Comparison of ENCODE assay signal across 12 cellular contexts in the genomic region with DNA sequence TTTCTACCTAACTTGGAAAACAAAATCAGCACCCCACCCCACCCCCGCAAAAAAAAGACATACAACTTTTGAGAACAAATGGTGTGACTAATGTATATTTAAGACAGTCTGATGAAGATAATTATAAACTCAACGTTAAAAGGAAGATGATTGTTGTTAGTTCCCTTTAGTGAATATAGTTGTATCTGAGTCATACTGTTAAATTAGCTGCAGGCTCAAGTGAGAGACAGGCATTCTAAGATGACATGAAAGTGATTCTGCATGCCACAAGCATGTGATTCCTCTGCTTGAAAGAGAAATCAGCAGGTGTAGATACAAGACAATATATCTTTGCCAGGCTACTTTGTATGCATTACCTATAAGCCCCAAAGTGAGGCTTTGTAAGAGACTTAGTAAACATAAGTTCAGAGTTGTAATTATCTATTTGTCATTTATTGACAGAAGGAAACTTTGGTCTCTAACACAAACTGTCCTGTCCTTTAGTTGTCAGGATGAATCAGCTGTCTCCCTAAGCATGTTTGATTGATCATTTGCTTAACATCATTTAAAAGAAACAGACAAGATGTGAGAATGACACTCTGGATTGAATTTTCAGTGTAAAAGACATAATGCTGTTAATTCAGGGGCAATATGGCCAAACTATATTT.
DNase-seq lines count a peak whose midpoint lies in the region; FAIRE-seq and TF ChIP-seq lines count a peak whose summit lies in the region.
"Had no signal": no experiment of that assay in that cellular context is flagged by ENCODE, and none has a peak within 500 bp of the region (broad histone marks: within the 10 kb centered on the region; RNA-seq: fewer than 3 reads in every experiment).

No MANE protein-coding gene starts in this region.

- H3K4me1 ChIP-seq in fibroblast of lung (ENCODE audit: control insufficient read depth, extremely low read depth, insufficient read depth, low read length), result no peaks in the 10 kb centered on the region
- H3K4me1 ChIP-seq in effector memory CD4-positive, alpha-beta T cell (ENCODE audit: control insufficient read depth, insufficient read depth, low read length, poor library complexity, severe bottlenecking), result no peaks in the 10 kb centered on the region
- H3K4me1 ChIP-seq: A549 had no signal

- no peaks in the 10 kb centered on the region for H3K36me3 ChIP-seq in fibroblast of lung (ENCODE audit: control insufficient read depth, insufficient read depth, low read length)
- H3K36me3 ChIP-seq in effector memory CD4-positive, alpha-beta T cell (ENCODE audit: control insufficient read depth, insufficient read depth, low read length), result no peaks in the 10 kb centered on the region

- no peaks in the 10 kb centered on the region for H3K9me3 ChIP-seq in fibroblast of lung (ENCODE audit: control insufficient read depth, insufficient read depth, low read depth, low read length)
- no peaks in the 10 kb centered on the region for H3K9me3 ChIP-seq in effector memory CD4-positive, alpha-beta T cell (ENCODE audit: control insufficient read depth, low read length)
- H3K9me3 ChIP-seq: A549 had no signal

- no peak overlapping the region for H3K4me3 ChIP-seq in fibroblast of lung (replicated peaks in 1 of 4; ENCODE audit: control extremely low read depth in 1 of 4, insufficient read depth in 1 of 4, low read depth in 3 of 4, low read length in 4 of 4)
- no peak overlapping the region for H3K4me3 ChIP-seq in effector memory CD4-positive, alpha-beta T cell (ENCODE audit: insufficient read depth, low read depth, low read length, poor library complexity, severe bottlenecking)
- H3K4me3 ChIP-seq: A549 had no signal

- no peaks in the 10 kb centered on the region for H4K20me1 ChIP-seq in fibroblast of lung (ENCODE audit: control insufficient read depth, extremely low read depth, insufficient read depth, low read length)

- peak; percentile 4 for DNase-seq in NCI-H748 (lab: John Stamatoyannopoulos, UW; ENCODE audit: unreplicated experiment)
- no peak for DNase-seq in NCI-H748 treated with DMSO at 0.1 percent for 48 hours (lab: John Stamatoyannopoulos, UW)
- DNase-seq in NOMO-1 treated with dmso at 0.1 percent for 144 hours (lab: John Stamatoyannopoulos, UW; ENCODE audit: unreplicated experiment), result peak; percentile 33
- DNase-seq in fibroblast of lung (ENCODE audit: low read depth in 2 of 2), result peak in 1 of 2 donors; percentile 74
- peak; percentile 5 for DNase-seq in urothelium cell line (ENCODE audit: low spot score)
- DNase-seq in effector memory CD4-positive, alpha-beta T cell, result no peak
- no peak for DNase-seq in Ammon's horn (ENCODE audit: low spot score)
- no peak for DNase-seq in activated gamma-delta T cell treated with Interleukin-2 at 50 U/mL for 16 hours
- DNase-seq: activated CD4-positive, CD25-positive, alpha-beta regulatory T cell; SHP77 had no signal

- H3K9ac ChIP-seq in fibroblast of lung (ENCODE audit: insufficient read depth, low read length), result no peak overlapping the region

- H3K4me2 ChIP-seq in fibroblast of lung (ENCODE audit: extremely low read depth, insufficient read depth, low read length), result no peak overlapping the region
- H3K4me2 ChIP-seq: A549 had no signal

- no peak overlapping the region for H2AFZ ChIP-seq in fibroblast of lung (ENCODE audit: low read length)

- H3K27me3 ChIP-seq in fibroblast of lung (ENCODE audit: control insufficient read depth, insufficient read depth, low read length), result no peaks in the 10 kb centered on the region
- no peaks in the 10 kb centered on the region for H3K27me3 ChIP-seq in effector memory CD4-positive, alpha-beta T cell (replicated peaks; ENCODE audit: control insufficient read depth, insufficient read depth, low read length, poor library complexity, severe bottlenecking)

- H3K79me2 ChIP-seq in fibroblast of lung (ENCODE audit: control insufficient read depth, insufficient read depth, low read length), result no peaks in the 10 kb centered on the region

- H3K27ac ChIP-seq in fibroblast of lung (ENCODE audit: insufficient read depth, low read length), result peak overlapping the region; percentile 11
- no peak overlapping the region for H3K27ac ChIP-seq in effector memory CD4-positive, alpha-beta T cell (ENCODE audit: insufficient read depth, low read length, poor library complexity, severe bottlenecking)
- H3K27ac ChIP-seq: A549 had no signal

- no peak for FAIRE-seq in urothelium cell line (lab: Jason Lieb, UNC)
- FAIRE-seq: A549, GM19239 had no signal

- TF ChIP-seq CTCF in fibroblast of lung (conservative IDR thresholded peaks at IDR 0.05 in 1 of 2, IDR thresholded peaks at IDR 0.05 in 1 of 2; ENCODE audit: low read depth in 1 of 2, low read length in 2 of 2), result no peak

Comparison
In these comparisons a context has a peak if more than half of its experiments do, and no peak if none do; other contexts are left out.
1. DNase-seq: peak in NCI-H748 (single experiment), NOMO-1 treated with dmso at 0.1 percent for 144 hours (single experiment) and urothelium cell line (single experiment); none in NCI-H748 treated with DMSO at 0.1 percent for 48 hours (single experiment), effector memory CD4-positive, alpha-beta T cell (0 of 3), Ammon's horn (single experiment) and activated gamma-delta T cell treated with Interleukin-2 at 50 U/mL for 16 hours (single experiment).